In the genomic region with DNA sequence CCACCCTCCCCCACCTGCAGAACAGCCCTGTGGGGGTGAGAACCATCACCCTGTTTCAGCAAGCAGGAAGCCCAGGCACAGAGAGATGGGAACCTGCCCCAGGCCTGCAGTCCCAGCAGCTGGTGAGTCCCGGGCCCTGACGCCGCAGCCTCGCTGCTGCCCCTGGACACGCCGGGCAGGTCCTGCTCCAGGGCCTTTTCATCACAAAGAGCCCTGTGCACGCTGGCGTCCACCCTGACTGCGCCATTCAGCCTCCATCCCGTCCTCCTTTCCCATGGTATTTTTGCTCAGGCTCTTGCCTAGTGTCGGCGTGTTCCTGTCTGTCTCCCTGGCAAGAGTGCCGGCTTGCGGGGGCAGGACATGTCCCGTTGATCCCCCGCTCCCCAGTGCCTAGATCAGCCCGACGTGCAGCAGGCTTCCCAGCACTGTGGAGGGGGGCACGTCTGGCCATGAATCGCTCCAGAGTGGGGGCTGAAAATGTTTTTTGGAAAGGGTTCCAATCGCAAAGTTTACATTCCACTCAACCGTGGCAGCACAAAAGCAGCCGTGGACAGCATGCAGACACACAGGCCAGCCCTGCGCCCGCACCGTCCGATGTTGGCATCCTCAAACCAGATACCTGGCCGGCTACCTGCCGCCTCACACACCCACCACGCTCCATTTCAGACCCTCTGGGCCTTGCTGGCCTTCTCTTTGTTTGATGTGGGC, we compare ENCODE assay signal across 19 cellular contexts.
"Had no signal": no experiment of that assay in that cellular context is flagged by ENCODE, and none has a peak within 500 bp of the region (broad histone marks: within the 10 kb centered on the region; RNA-seq: fewer than 3 reads in every experiment).

No MANE protein-coding gene starts in this region.

- DNase-seq: dermis blood vessel endothelial cell; dorsolateral prefrontal cortex; effector CD4-positive, alpha-beta T cell; effector memory CD4-positive, alpha-beta T cell; foreskin keratinocyte; hypothalamus; immature natural killer cell; islet precursor cell; left cardiac atrium; lower lobe of right lung; mesenchymal stem cell had no signal

- H3K27me3 ChIP-seq: foreskin keratinocyte, hepatocyte had no signal

- ATAC-seq: foreskin keratinocyte, gastroesophageal sphincter, left cardiac atrium, left lung, left ventricle myocardium superior, lower lobe of right lung, mucosa of descending colon had no signal

- H3K4me1 ChIP-seq: esophagus muscularis mucosa, foreskin keratinocyte, gastroesophageal sphincter, heart left ventricle, left lung, lower lobe of right lung had no signal

- H3K4me2 ChIP-seq: hepatocyte had no signal

- H3K36me3 ChIP-seq: esophagus muscularis mucosa, gastroesophageal sphincter, heart left ventricle, left lung, lower lobe of right lung had no signal

- H3K27ac ChIP-seq: coronary artery, dorsolateral prefrontal cortex, esophagus muscularis mucosa, foreskin keratinocyte, gastroesophageal sphincter, heart left ventricle, hepatocyte, left lung, lower lobe of right lung had no signal

- H2AFZ ChIP-seq: hepatocyte had no signal

- H3K9me3 ChIP-seq: mucosa of descending colon had no signal

- H3K4me3 ChIP-seq: coronary artery, dorsolateral prefrontal cortex, esophagus muscularis mucosa, gastroesophageal sphincter, heart left ventricle, hepatocyte, left lung, lower lobe of right lung, mucosa of descending colon had no signal
